Comparison of ENCODE assay signal across 8 cellular contexts in the genomic region with DNA sequence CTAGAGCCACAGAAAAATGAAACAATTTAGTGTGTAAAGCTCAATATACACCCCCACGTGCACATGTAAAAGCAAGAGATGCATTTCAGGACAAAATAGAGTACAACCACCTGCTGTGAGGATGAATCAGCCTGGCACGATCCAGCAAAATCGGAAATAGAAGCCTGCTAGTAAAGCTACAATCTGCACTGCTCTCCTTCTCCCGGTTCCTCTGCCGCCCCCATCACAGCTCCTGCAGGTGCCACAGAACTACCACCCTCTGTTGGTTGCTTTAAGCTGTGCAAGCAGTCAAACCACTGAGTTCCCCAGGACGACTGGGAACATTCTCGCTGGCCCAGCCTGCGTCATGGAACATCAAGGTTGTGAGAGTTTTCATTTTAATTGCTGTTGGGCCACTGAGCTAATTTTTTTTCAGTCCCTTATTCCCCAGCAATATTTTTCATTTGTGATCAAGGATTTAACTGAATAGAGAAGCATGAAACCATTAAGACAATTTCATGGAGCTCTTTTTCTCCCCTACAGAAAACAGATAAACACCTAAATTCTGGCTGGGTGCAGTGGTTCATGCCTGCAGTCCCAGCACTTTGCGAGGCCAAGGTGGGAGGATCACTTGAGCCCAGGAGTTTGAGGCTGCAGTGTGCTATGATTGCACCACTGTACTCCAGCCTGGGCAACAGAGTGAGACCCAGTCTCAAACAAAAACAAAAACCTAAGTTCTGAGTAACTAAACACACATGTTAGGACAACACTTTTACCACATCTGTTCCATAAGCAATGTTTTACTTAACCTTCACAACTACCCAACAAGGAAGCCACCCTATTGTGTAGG.
DNase-seq lines count a peak whose midpoint lies in the region; ATAC-seq and TF ChIP-seq lines count a peak whose summit lies in the region.

No MANE protein-coding gene starts in this region.

- in situ Hi-C loops in astrocyte of the cerebellum (cut with HindIII; ENCODE audit: low sequenced_read_pairs), result no loop called here

- H3K9ac ChIP-seq in SK-N-MC (ENCODE audit: insufficient read length), result no peak overlapping the region

- peaks cover 37% of the 10 kb centered on the region; the same call in 1 of the 2 replicates for H3K36me3 ChIP-seq in SK-N-MC (ENCODE audit: insufficient read depth, low read length)

- no peak overlapping the region for H3K4me3 ChIP-seq in GM12864 (ENCODE audit: low read depth, low read length)
- 0 out of 2 replicates have a peak overlapping the region, but pooled peaks have one; percentile 15 for H3K4me3 ChIP-seq in SK-N-MC
- H3K4me3 ChIP-seq in astrocyte of the cerebellum (ENCODE audit: low read depth, low read length), result no peak overlapping the region

- H3K9me3 ChIP-seq in SK-N-MC (ENCODE audit: low read depth, low read length), result no peaks in the 10 kb centered on the region

- H3K27ac ChIP-seq in SK-N-MC, result 0 out of 2 replicates have a peak overlapping the region, but pooled peaks have one; percentile 30

- peak; percentile 69 for TF ChIP-seq CTCF in GM12864 (IDR thresholded peaks at IDR 0.05; ENCODE audit: low read depth, low read length, missing control alignments)
- peak; percentile 72 for TF ChIP-seq CTCF in astrocyte of the cerebellum (IDR thresholded peaks at IDR 0.05; ENCODE audit: low read depth, low read length, missing control alignments)

- DNase-seq in GM12864 (ENCODE audit: low read depth), result no peak
- DNase-seq in NCI-H1092 treated with DMSO at 0.1 percent for 48 hours (lab: John Stamatoyannopoulos, UW), result peak; percentile 55
- no peak for DNase-seq in SK-N-MC (ENCODE audit: low read depth, low spot score)
- DNase-seq in astrocyte of the cerebellum (ENCODE audit: low read depth), result peak; percentile 40
- peak in 38 of 51 donors; percentile 17 to 85 (median 54) for DNase-seq in hypothalamus (lab: John Stamatoyannopoulos, UW)
- DNase-seq in stimulated activated CD4-positive, alpha-beta T cell treated with anti-CD3 and anti-CD28 coated beads, Interleukin-1b, Interleukin-23, amount 100 ng/mL, for 48 hours, result peak; percentile 53

- no peak for ATAC-seq in HG03457 (IDR thresholded peaks at IDR 0.05; ENCODE audit: unreplicated experiment)
- ATAC-seq in HG03196 (IDR thresholded peaks at IDR 0.05; ENCODE audit: unreplicated experiment), result no peak

Comparison
In these comparisons a context has a peak if more than half of its experiments do, and no peak if none do; other contexts are left out.
1. DNase-seq: peak in NCI-H1092 treated with DMSO at 0.1 percent for 48 hours (single experiment), astrocyte of the cerebellum (single experiment), hypothalamus (38 of 51) and stimulated activated CD4-positive, alpha-beta T cell treated with anti-CD3 and anti-CD28 coated beads, Interleukin-1b, Interleukin-23, amount 100 ng/mL, for 48 hours (single experiment); none in GM12864 (single experiment) and SK-N-MC (single experiment).